8 cellular contexts compared by ENCODE assay signal in genomic region chr19:2289714-2290435, GRCh38. TPM values are rescaled to one million over a fixed set of nuclear protein-coding genes. Genes with fewer than 3 reads are reported as not detected.
A peak's percentile ranks its signal among the peaks of the same experiment; 100 is the strongest.
DNase-seq lines count a peak whose midpoint lies in the region; ATAC-seq, FAIRE-seq and TF ChIP-seq lines count a peak whose summit lies in the region.

No MANE protein-coding gene starts in this region.

- TF ChIP-seq CTCF in coronary artery (IDR thresholded peaks at IDR 0.05) = no peak

- H3K27ac ChIP-seq in coronary artery = peak overlapping the region in 1 of 2 donors; percentile 60

- ATAC-seq in T-cell (replicated peaks in 1 of 4) = peak; percentile 60 to 87 (median 84)
- peak; percentile 81 to 82 for ATAC-seq in naive thymus-derived CD8-positive, alpha-beta T cell

- H3K36me3 Mint-ChIP-seq in T-cell = peaks cover 8% of the 10 kb centered on the region
- peaks cover 0 to 26% (median 0%) of the 10 kb centered on the region in 3 donors for H3K36me3 Mint-ChIP-seq in naive thymus-derived CD8-positive, alpha-beta T cell

- CTCF ChIA-PET in T-cell (lab: Charles Lee) = no interaction called here

- H3K27me3 Mint-ChIP-seq in T-cell = no peaks in the 10 kb centered on the region
- no peaks in the 10 kb centered on the region for H3K27me3 Mint-ChIP-seq in naive thymus-derived CD8-positive, alpha-beta T cell

- peak overlapping the region; percentile 71 for H3K4me3 ChIP-seq in coronary artery

- peak overlapping the region; percentile 91 to 95 for H3K27ac Mint-ChIP-seq in T-cell
- peak overlapping the region; percentile 87 to 92 (median 91) for H3K27ac Mint-ChIP-seq in naive thymus-derived CD8-positive, alpha-beta T cell

- H3K4me3 Mint-ChIP-seq in T-cell = peak overlapping the region; percentile 87 to 93 (median 87)
- H3K4me3 Mint-ChIP-seq in naive thymus-derived CD8-positive, alpha-beta T cell = peak overlapping the region; percentile 84 to 97 (median 90)

- DNase-seq in stimulated activated CD4-positive, alpha-beta T cell treated with anti-CD3 and anti-CD28 coated beads, Interleukin-4, amount 100 ng/mL, for 1 hour = peak; percentile 40
- DNase-seq in stimulated activated CD4-positive, alpha-beta T cell treated with anti-CD3 and anti-CD28 coated beads, Interleukin-2, amount 100 ng/mL, for 48 hours = no peak
- DNase-seq in T-cell (peak; percentile 34 to 78 (median 58)), coronary artery (ENCODE audit: low spot score) (no peak), iPS-NIHi11 (ENCODE audit: low spot score) (no peak), urothelium cell line (ENCODE audit: low spot score) (no peak), NCI-H128 (lab: John Stamatoyannopoulos, UW; ENCODE audit: unreplicated experiment) (no peak)
- peak in 8 of 10 donors; percentile 48 to 87 (median 64) for DNase-seq in naive thymus-derived CD8-positive, alpha-beta T cell

- H3K9me3 Mint-ChIP-seq in T-cell = no peaks in the 10 kb centered on the region
- H3K9me3 Mint-ChIP-seq in naive thymus-derived CD8-positive, alpha-beta T cell = no peaks in the 10 kb centered on the region

- POLR2A ChIA-PET in T-cell (lab: Charles Lee) = no interaction called here
- POLR2A ChIA-PET in naive thymus-derived CD8-positive, alpha-beta T cell (lab: Charles Lee) = interaction anchor here (0.6 to 8.7 kb wide), 21 partner anchors 11 to 186 kb away, joined by 3 to 132 read pairs (median 6); partner anchors contain the start of genes GADD45B, LSM7, SPPL2B and TIMM13

- peaks cover 26 to 37% (median 30%) of the 10 kb centered on the region in 3 donors for H3K4me1 Mint-ChIP-seq in T-cell
- H3K4me1 Mint-ChIP-seq in naive thymus-derived CD8-positive, alpha-beta T cell = peaks cover 21 to 47% (median 32%) of the 10 kb centered on the region in 4 donors

- FAIRE-seq in urothelium cell line (lab: Jason Lieb, UNC) = no peak

RNA-seq across cellular contexts. Expression of gene PEAK3, which starts 7.9 kb away (rescaled TPM):
- under 1 TPM in 3 of 5 donors, not detected in 2; 0.22 to 0.49 (median 0.30) TPM for total RNA-seq in T-cell
- under 1 TPM; 0.14 to 0.23 TPM for total RNA-seq in naive thymus-derived CD8-positive, alpha-beta T cell
- under 1 TPM in 1 of 3 donors, not detected in 2; 0.15 TPM for polyA plus RNA-seq in naive thymus-derived CD8-positive, alpha-beta T cell

RNA-seq across cellular contexts. Expression of gene LINGO3, which starts 18.1 kb away (rescaled TPM):
- 1 to 10 TPM in 2 of 5 donors, under 1 TPM in 3; 0.23 to 1.7 (median 0.99) TPM for total RNA-seq in T-cell
- total RNA-seq in naive thymus-derived CD8-positive, alpha-beta T cell = 1 to 10 TPM; 1.1 to 1.4 TPM
- polyA plus RNA-seq in naive thymus-derived CD8-positive, alpha-beta T cell = 1 to 10 TPM; 2.7 to 9.2 (median 5.1) TPM

RNA-seq across cellular contexts. Expression of gene JSRP1, which starts 33.7 kb away (rescaled TPM):
- total RNA-seq in T-cell = 1 to 10 TPM in 2 of 5 donors, under 1 TPM in 2, not detected in 1; 0.42 to 1.5 (median 1.0) TPM
- under 1 TPM in 1 of 2 experiments, not detected in 1; 0.70 TPM for total RNA-seq in naive thymus-derived CD8-positive, alpha-beta T cell
- 1 to 10 TPM in 1 of 3 donors, under 1 TPM in 2; 0.41 to 1.3 (median 0.59) TPM for polyA plus RNA-seq in naive thymus-derived CD8-positive, alpha-beta T cell

RNA-seq across cellular contexts. Expression of gene LSM7, which starts 38.5 kb away (rescaled TPM):
- total RNA-seq in T-cell = 100 to 1,000 TPM in 3 of 5 donors, 10 to 100 TPM in 2; 86.7 to 127 (median 107) TPM
- 100 to 1,000 TPM in 1 of 2 experiments, 10 to 100 TPM in 1; 99.1 to 102 TPM for total RNA-seq in naive thymus-derived CD8-positive, alpha-beta T cell
- polyA plus RNA-seq in naive thymus-derived CD8-positive, alpha-beta T cell = 100 to 1,000 TPM; 187 to 197 (median 196) TPM

RNA-seq across cellular contexts. Expression of gene SPPL2B, which starts 38.6 kb away (rescaled TPM):
- total RNA-seq in T-cell = 100 to 1,000 TPM in 4 of 5 donors, 10 to 100 TPM in 1; 96.5 to 173 (median 133) TPM
- 100 to 1,000 TPM; 166 to 175 TPM for total RNA-seq in naive thymus-derived CD8-positive, alpha-beta T cell
- polyA plus RNA-seq in naive thymus-derived CD8-positive, alpha-beta T cell = 10 to 100 TPM; 10.5 to 17.3 (median 11.0) TPM

Comparison
In these comparisons a context has a peak if more than half of its experiments do, and no peak if none do; other contexts are left out.
1. DNase-seq: peak in stimulated activated CD4-positive, alpha-beta T cell treated with anti-CD3 and anti-CD28 coated beads, Interleukin-4, amount 100 ng/mL, for 1 hour (single experiment), T-cell (34 of 34) and naive thymus-derived CD8-positive, alpha-beta T cell (8 of 10); none in stimulated activated CD4-positive, alpha-beta T cell treated with anti-CD3 and anti-CD28 coated beads, Interleukin-2, amount 100 ng/mL, for 48 hours (0 of 2), coronary artery (single experiment), iPS-NIHi11 (single experiment), urothelium cell line (single experiment) and NCI-H128 (single experiment).